Comparison of ENCODE assay signal across 7 cellular contexts in genomic region chr19:10107817-10108367, GRCh38. TPM values are rescaled to one million over a fixed set of nuclear protein-coding genes. Genes with fewer than 3 reads are reported as not detected.
DNase-seq lines count a peak whose midpoint lies in the region; ATAC-seq lines count a peak whose summit lies in the region.
"Had no signal": no experiment of that assay in that cellular context is flagged by ENCODE, and none has a peak within 500 bp of the region (broad histone marks: within the 10 kb centered on the region; RNA-seq: fewer than 3 reads in every experiment).

No MANE protein-coding gene starts in this region.

- intact Hi-C loops in activated naive CD4-positive, alpha-beta T cell treated with anti-CD3 and anti-CD28 coated beads for 36 hours (cut with micrococcal nuclease): loop anchor here (5.0 to 10.0 kb wide), 4 partner anchors 227 to 673 kb away; partner anchors contain the start of genes ICAM3, PIN1, RAVER1 and ZNF266
- intact Hi-C loops in activated T-helper 2 cell treated with anti-CD3 and anti-CD28 coated beads, Interferon-gamma antibody, Interleukin-2, Interleukin-4, amounts not matched to agents 10 μg/mL and 5 μg/mL and 100 μg/mL, durations not matched to agents 14 hours and 24 hours and 36 hours (cut with micrococcal nuclease): loop anchor here (5.0 kb wide), 2 partner anchors 144 to 299 kb away; partner anchors contain the start of gene MRPL4

- CTCF ChIA-PET in activated naive CD4-positive, alpha-beta T cell treated with anti-CD3 and anti-CD28 coated beads for 36 hours (lab: Charles Lee): interaction anchor here (0.9 to 4.4 kb wide), 6 partner anchors 9 to 151 kb away, joined by 3 to 20 read pairs (median 6); partner anchors contain the start of gene EIF3G

- H3K4me1 Mint-ChIP-seq in activated naive CD4-positive, alpha-beta T cell treated with anti-CD3 and anti-CD28 coated beads for 36 hours (ENCODE audit: low read depth): peaks cover 72% of the 10 kb centered on the region
- H3K4me1 Mint-ChIP-seq in activated T-helper 2 cell treated with anti-CD3 and anti-CD28 coated beads, Interferon-gamma antibody, Interleukin-2, Interleukin-4, amounts not matched to agents 10 μg/mL and 5 μg/mL and 100 μg/mL, durations not matched to agents 14 hours and 24 hours and 36 hours (ENCODE audit: low read depth): peaks cover 54% of the 10 kb centered on the region
- peaks cover 71% of the 10 kb centered on the region for H3K4me1 Mint-ChIP-seq in stimulated activated effector memory CD8-positive, alpha-beta T cell treated with anti-CD3 and anti-CD28 coated beads, Interleukin-12 subunit alpha, Interleukin-12 subunit beta, amount 100 ng/mL, for 72 hours

- H3K36me3 Mint-ChIP-seq in activated naive CD4-positive, alpha-beta T cell treated with anti-CD3 and anti-CD28 coated beads for 36 hours (ENCODE audit: low read depth): peaks cover 52% of the 10 kb centered on the region
- H3K36me3 Mint-ChIP-seq in activated T-helper 2 cell treated with anti-CD3 and anti-CD28 coated beads, Interferon-gamma antibody, Interleukin-2, Interleukin-4, amounts not matched to agents 10 μg/mL and 5 μg/mL and 100 μg/mL, durations not matched to agents 14 hours and 24 hours and 36 hours (ENCODE audit: low read depth): peaks cover 59% of the 10 kb centered on the region
- peaks cover 87% of the 10 kb centered on the region for H3K36me3 Mint-ChIP-seq in stimulated activated effector memory CD8-positive, alpha-beta T cell treated with anti-CD3 and anti-CD28 coated beads, Interleukin-12 subunit alpha, Interleukin-12 subunit beta, amount 100 ng/mL, for 72 hours

- no peaks in the 10 kb centered on the region for H3K9me3 Mint-ChIP-seq in activated naive CD4-positive, alpha-beta T cell treated with anti-CD3 and anti-CD28 coated beads for 36 hours
- H3K9me3 Mint-ChIP-seq in activated T-helper 2 cell treated with anti-CD3 and anti-CD28 coated beads, Interferon-gamma antibody, Interleukin-2, Interleukin-4, amounts not matched to agents 10 μg/mL and 5 μg/mL and 100 μg/mL, durations not matched to agents 14 hours and 24 hours and 36 hours: no peaks in the 10 kb centered on the region
- H3K9me3 Mint-ChIP-seq in stimulated activated effector memory CD8-positive, alpha-beta T cell treated with anti-CD3 and anti-CD28 coated beads, Interleukin-12 subunit alpha, Interleukin-12 subunit beta, amount 100 ng/mL, for 72 hours: no peaks in the 10 kb centered on the region

- peak overlapping the region; percentile 80 for H3K4me3 Mint-ChIP-seq in activated naive CD4-positive, alpha-beta T cell treated with anti-CD3 and anti-CD28 coated beads for 36 hours
- peak overlapping the region; percentile 95 for H3K4me3 Mint-ChIP-seq in activated T-helper 2 cell treated with anti-CD3 and anti-CD28 coated beads, Interferon-gamma antibody, Interleukin-2, Interleukin-4, amounts not matched to agents 10 μg/mL and 5 μg/mL and 100 μg/mL, durations not matched to agents 14 hours and 24 hours and 36 hours (ENCODE audit: low read depth)
- H3K4me3 Mint-ChIP-seq in stimulated activated effector memory CD8-positive, alpha-beta T cell treated with anti-CD3 and anti-CD28 coated beads, Interleukin-12 subunit alpha, Interleukin-12 subunit beta, amount 100 ng/mL, for 72 hours: peak overlapping the region; percentile 91

- peak overlapping the region; percentile 85 for H3K27ac Mint-ChIP-seq in activated naive CD4-positive, alpha-beta T cell treated with anti-CD3 and anti-CD28 coated beads for 36 hours
- H3K27ac Mint-ChIP-seq in activated T-helper 2 cell treated with anti-CD3 and anti-CD28 coated beads, Interferon-gamma antibody, Interleukin-2, Interleukin-4, amounts not matched to agents 10 μg/mL and 5 μg/mL and 100 μg/mL, durations not matched to agents 14 hours and 24 hours and 36 hours: peak overlapping the region; percentile 52
- peak overlapping the region; percentile 95 for H3K27ac Mint-ChIP-seq in stimulated activated effector memory CD8-positive, alpha-beta T cell treated with anti-CD3 and anti-CD28 coated beads, Interleukin-12 subunit alpha, Interleukin-12 subunit beta, amount 100 ng/mL, for 72 hours

- no peaks in the 10 kb centered on the region for H3K27me3 Mint-ChIP-seq in activated naive CD4-positive, alpha-beta T cell treated with anti-CD3 and anti-CD28 coated beads for 36 hours (ENCODE audit: low read depth)
- H3K27me3 Mint-ChIP-seq in activated T-helper 2 cell treated with anti-CD3 and anti-CD28 coated beads, Interferon-gamma antibody, Interleukin-2, Interleukin-4, amounts not matched to agents 10 μg/mL and 5 μg/mL and 100 μg/mL, durations not matched to agents 14 hours and 24 hours and 36 hours (ENCODE audit: low read depth): no peaks in the 10 kb centered on the region

- no peak for ATAC-seq in stimulated activated effector memory CD8-positive, alpha-beta T cell treated with anti-CD3 and anti-CD28 coated beads, Interleukin-12 subunit alpha, Interleukin-12 subunit beta, amount 100 ng/mL, for 72 hours

- DNase-seq in activated naive CD4-positive, alpha-beta T cell treated with anti-CD3 and anti-CD28 coated beads for 36 hours: no peak
- DNase-seq in activated naive CD4-positive, alpha-beta T cell (lab: John Stamatoyannopoulos, UW): no peak
- DNase-seq in activated T-helper 2 cell treated with anti-CD3 and anti-CD28 coated beads, Interferon-gamma antibody, Interleukin-2, Interleukin-4, amounts not matched to agents 10 μg/mL and 5 μg/mL and 100 μg/mL, durations not matched to agents 14 hours and 24 hours and 36 hours (ENCODE audit: low spot score): no peak
- DNase-seq in stimulated activated effector memory CD8-positive, alpha-beta T cell treated with anti-CD3 and anti-CD28 coated beads, Interleukin-12 subunit alpha, Interleukin-12 subunit beta, amount 100 ng/mL, for 72 hours (ENCODE audit: low spot score in 2 of 2): no peak
- DNase-seq in amygdala (lab: John Stamatoyannopoulos, UW) (no peak), SK-N-DZ (ENCODE audit: low spot score) (no peak)
- DNase-seq: NCI-H524 had no signal

RNA-seq across cellular contexts. Expression of gene PPAN, which starts 1.7 kb away (rescaled TPM):
- total RNA-seq in activated naive CD4-positive, alpha-beta T cell treated with anti-CD3 and anti-CD28 coated beads for 36 hours: 10 to 100 TPM; 59.7 to 60.0 TPM
- 160 and 162 TPM in 2 replicates for total RNA-seq in activated T-helper 2 cell treated with anti-CD3 and anti-CD28 coated beads, Interferon-gamma antibody, Interleukin-2, Interleukin-4, amounts not matched to agents 10 μg/mL and 5 μg/mL and 100 μg/mL, durations not matched to agents 14 hours and 24 hours and 36 hours
- 28.8 and 48.3 TPM in 2 replicates for polyA plus RNA-seq in SK-N-DZ (2014; cell fraction: cytosol; rRNA removed)
- 62.7 and 64.6 TPM in 2 replicates for polyA plus RNA-seq in SK-N-DZ (2014; cell fraction: nucleus; rRNA removed)

RNA-seq across cellular contexts. Expression of gene P2RY11, which starts 3.6 kb away (rescaled TPM):
- total RNA-seq in activated naive CD4-positive, alpha-beta T cell treated with anti-CD3 and anti-CD28 coated beads for 36 hours: 10 to 100 TPM; 11.8 to 12.2 TPM
- total RNA-seq in activated T-helper 2 cell treated with anti-CD3 and anti-CD28 coated beads, Interferon-gamma antibody, Interleukin-2, Interleukin-4, amounts not matched to agents 10 μg/mL and 5 μg/mL and 100 μg/mL, durations not matched to agents 14 hours and 24 hours and 36 hours: 41.8 and 46.5 TPM in 2 replicates
- polyA plus RNA-seq in SK-N-DZ (2014; cell fraction: cytosol; rRNA removed): 6.8 and 7.0 TPM in 2 replicates
- 10.6 and 15.3 TPM in 2 replicates for polyA plus RNA-seq in SK-N-DZ (2014; cell fraction: nucleus; rRNA removed)

RNA-seq across cellular contexts. Expression of gene ANGPTL6, which starts 5.4 kb away (rescaled TPM):
- 10 to 100 TPM; 18.6 to 20.7 TPM for total RNA-seq in activated naive CD4-positive, alpha-beta T cell treated with anti-CD3 and anti-CD28 coated beads for 36 hours
- 7.7 and 8.0 TPM in 2 replicates for total RNA-seq in activated T-helper 2 cell treated with anti-CD3 and anti-CD28 coated beads, Interferon-gamma antibody, Interleukin-2, Interleukin-4, amounts not matched to agents 10 μg/mL and 5 μg/mL and 100 μg/mL, durations not matched to agents 14 hours and 24 hours and 36 hours
- 1.4 and 1.7 TPM in 2 replicates for polyA plus RNA-seq in SK-N-DZ (2014; cell fraction: cytosol; rRNA removed)
- polyA plus RNA-seq in SK-N-DZ (2014; cell fraction: nucleus; rRNA removed): 0.69 and 2.2 TPM in 2 replicates

RNA-seq across cellular contexts. Expression of gene EIF3G, which starts 11.8 kb away (rescaled TPM):
- total RNA-seq in activated naive CD4-positive, alpha-beta T cell treated with anti-CD3 and anti-CD28 coated beads for 36 hours: 100 to 1,000 TPM; 213 to 222 TPM
- 303 and 306 TPM in 2 replicates for total RNA-seq in activated T-helper 2 cell treated with anti-CD3 and anti-CD28 coated beads, Interferon-gamma antibody, Interleukin-2, Interleukin-4, amounts not matched to agents 10 μg/mL and 5 μg/mL and 100 μg/mL, durations not matched to agents 14 hours and 24 hours and 36 hours
- polyA plus RNA-seq in SK-N-DZ (2014; cell fraction: cytosol; rRNA removed): 365 and 372 TPM in 2 replicates
- polyA plus RNA-seq in SK-N-DZ (2014; cell fraction: nucleus; rRNA removed): 512 and 650 TPM in 2 replicates

RNA-seq across cellular contexts. Expression of gene SHFL, which starts 21.8 kb away (rescaled TPM):
- total RNA-seq in activated naive CD4-positive, alpha-beta T cell treated with anti-CD3 and anti-CD28 coated beads for 36 hours: 10 to 100 TPM; 28.3 to 31.9 TPM
- total RNA-seq in activated T-helper 2 cell treated with anti-CD3 and anti-CD28 coated beads, Interferon-gamma antibody, Interleukin-2, Interleukin-4, amounts not matched to agents 10 μg/mL and 5 μg/mL and 100 μg/mL, durations not matched to agents 14 hours and 24 hours and 36 hours: 56.1 and 56.2 TPM in 2 replicates
- 0.09 and 0.47 TPM in 2 replicates for polyA plus RNA-seq in SK-N-DZ (2014; cell fraction: cytosol; rRNA removed)
- polyA plus RNA-seq in SK-N-DZ (2014; cell fraction: nucleus; rRNA removed): 1.4 and 1.6 TPM in 2 replicates
